ENCODE assay signal across 1 cellular context in genomic region chr5:2134543-2135299, GRCh38.
A peak's percentile ranks its signal among the peaks of the same experiment; 100 is the strongest.
TF ChIP-seq lines count a peak whose summit lies in the region.

No MANE protein-coding gene starts in this region.

TF ChIP-seq in HepG2, 621 proteins besides CTCF, POLR2A, EP300 and RAD21 (continued from another document and continues in another):
- TF ChIP-seq ZNF841 (CRISPR knock-in tag; IDR thresholded peaks at IDR 0.05; ENCODE audit: borderline replicate concordance) (no peak), NR2F1 (CRISPR knock-in tag; IDR thresholded peaks at IDR 0.05) (peak in 1 of 2 experiments; percentile 4; a peak in 1 of 4 replicates), NFYB (CRISPR knock-in tag; IDR thresholded peaks at IDR 0.05) (no peak), HMG20A (CRISPR knock-in tag; IDR thresholded peaks at IDR 0.05; ENCODE audit: borderline replicate concordance) (no peak), ZFP36L2 (CRISPR knock-in tag; IDR thresholded peaks at IDR 0.05) (no peak), FOXA3 (CRISPR knock-in tag; IDR thresholded peaks at IDR 0.05) (peak; percentile 44; the same call in 1 of the 2 replicates), ZNF530 (CRISPR knock-in tag; IDR thresholded peaks at IDR 0.05; ENCODE audit: low read depth) (no peak), ZNF121 (CRISPR knock-in tag; IDR thresholded peaks at IDR 0.05) (no peak), UBTF (CRISPR knock-in tag; IDR thresholded peaks at IDR 0.05) (no peak), FOSL2 (CRISPR knock-in tag; IDR thresholded peaks at IDR 0.05) (peak; percentile 76), CC2D1A (CRISPR knock-in tag; IDR thresholded peaks at IDR 0.05) (no peak), TFDP2 (CRISPR knock-in tag; IDR thresholded peaks at IDR 0.05) (no peak), CENPT (CRISPR knock-in tag; IDR thresholded peaks at IDR 0.05; ENCODE audit: low read depth) (no peak), ZNF549 (CRISPR knock-in tag; IDR thresholded peaks at IDR 0.05) (no peak), CREB3 (CRISPR knock-in tag; IDR thresholded peaks at IDR 0.05) (no peak), KAT2B (IDR thresholded peaks at IDR 0.05; ENCODE audit: borderline replicate concordance, low read depth, low read length) (no peak), ZNF547 (CRISPR knock-in tag; IDR thresholded peaks at IDR 0.05) (no peak), MXD4 (CRISPR knock-in tag; IDR thresholded peaks at IDR 0.05) (no peak), NFIB (CRISPR knock-in tag; IDR thresholded peaks at IDR 0.05; ENCODE audit: borderline replicate concordance) (no peak), MED1 (CRISPR knock-in tag; IDR thresholded peaks at IDR 0.05) (peak; percentile 22; the same call in 1 of the 2 replicates), PRDM10 (CRISPR knock-in tag; IDR thresholded peaks at IDR 0.05; ENCODE audit: low read depth) (no peak), FOXP1 (IDR thresholded peaks at IDR 0.05) (no peak), FOXP1 (CRISPR knock-in tag; IDR thresholded peaks at IDR 0.05) (peak; percentile 51), ZNF652 (CRISPR knock-in tag; IDR thresholded peaks at IDR 0.05; ENCODE audit: borderline replicate concordance, low read depth) (peak; percentile 48; the same call in 1 of the 2 replicates), FOXA1 (IDR thresholded peaks at IDR 0.05) (no peak), FOXA1 (CRISPR knock-in tag; IDR thresholded peaks at IDR 0.05) (no peak), JUNB (CRISPR knock-in tag; IDR thresholded peaks at IDR 0.05; ENCODE audit: borderline replicate concordance) (no peak), ZSCAN5A (CRISPR knock-in tag; IDR thresholded peaks at IDR 0.05; ENCODE audit: borderline replicate concordance) (no peak), ZKSCAN8 (CRISPR knock-in tag; IDR thresholded peaks at IDR 0.05; ENCODE audit: borderline replicate concordance) (no peak), ZNF235 (CRISPR knock-in tag; IDR thresholded peaks at IDR 0.05; ENCODE audit: borderline replicate concordance) (no peak), MIXL1 (CRISPR knock-in tag; IDR thresholded peaks at IDR 0.05) (no peak), LCORL (IDR thresholded peaks at IDR 0.05) (no peak), LCORL (CRISPR knock-in tag; IDR thresholded peaks at IDR 0.05) (no peak), TBL1XR1 (IDR thresholded peaks at IDR 0.05; ENCODE audit: borderline replicate concordance, low read length, partially characterized antibody) (no peak), IKZF4 (CRISPR knock-in tag; IDR thresholded peaks at IDR 0.05; ENCODE audit: borderline replicate concordance, low read depth, not compliant biosample characterization) (no peak), HDAC2 (CRISPR knock-in tag; IDR thresholded peaks at IDR 0.05) (no peak), GATAD2A (CRISPR knock-in tag; IDR thresholded peaks at IDR 0.05) (peak; percentile 38; the same call in 1 of the 2 replicates), KMT2B (CRISPR knock-in tag; IDR thresholded peaks at IDR 0.05) (no peak), RXRB (CRISPR knock-in tag; IDR thresholded peaks at IDR 0.05; ENCODE audit: borderline replicate concordance) (peak; percentile 40; the same call in 1 of the 2 replicates), PAWR (CRISPR knock-in tag; IDR thresholded peaks at IDR 0.05; ENCODE audit: borderline replicate concordance) (no peak), ZNF317 (CRISPR knock-in tag; IDR thresholded peaks at IDR 0.05) (no peak)
- TF ChIP-seq, protein P1, sequence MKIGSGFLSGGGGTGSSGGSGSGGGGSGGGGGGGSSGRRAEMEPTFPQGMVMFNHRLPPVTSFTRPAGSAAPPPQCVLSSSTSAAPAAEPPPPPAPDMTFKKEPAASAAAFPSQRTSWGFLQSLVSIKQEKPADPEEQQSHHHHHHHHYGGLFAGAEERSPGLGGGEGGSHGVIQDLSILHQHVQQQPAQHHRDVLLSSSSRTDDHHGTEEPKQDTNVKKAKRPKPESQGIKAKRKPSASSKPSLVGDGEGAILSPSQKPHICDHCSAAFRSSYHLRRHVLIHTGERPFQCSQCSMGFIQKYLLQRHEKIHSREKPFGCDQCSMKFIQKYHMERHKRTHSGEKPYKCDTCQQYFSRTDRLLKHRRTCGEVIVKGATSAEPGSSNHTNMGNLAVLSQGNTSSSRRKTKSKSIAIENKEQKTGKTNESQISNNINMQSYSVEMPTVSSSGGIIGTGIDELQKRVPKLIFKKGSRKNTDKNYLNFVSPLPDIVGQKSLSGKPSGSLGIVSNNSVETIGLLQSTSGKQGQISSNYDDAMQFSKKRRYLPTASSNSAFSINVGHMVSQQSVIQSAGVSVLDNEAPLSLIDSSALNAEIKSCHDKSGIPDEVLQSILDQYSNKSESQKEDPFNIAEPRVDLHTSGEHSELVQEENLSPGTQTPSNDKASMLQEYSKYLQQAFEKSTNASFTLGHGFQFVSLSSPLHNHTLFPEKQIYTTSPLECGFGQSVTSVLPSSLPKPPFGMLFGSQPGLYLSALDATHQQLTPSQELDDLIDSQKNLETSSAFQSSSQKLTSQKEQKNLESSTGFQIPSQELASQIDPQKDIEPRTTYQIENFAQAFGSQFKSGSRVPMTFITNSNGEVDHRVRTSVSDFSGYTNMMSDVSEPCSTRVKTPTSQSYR (CRISPR knock-in tag; IDR thresholded peaks at IDR 0.05; ENCODE audit: borderline replicate concordance) = no peak
- TF ChIP-seq, protein P2, sequence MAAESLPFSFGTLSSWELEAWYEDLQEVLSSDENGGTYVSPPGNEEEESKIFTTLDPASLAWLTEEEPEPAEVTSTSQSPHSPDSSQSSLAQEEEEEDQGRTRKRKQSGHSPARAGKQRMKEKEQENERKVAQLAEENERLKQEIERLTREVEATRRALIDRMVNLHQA (CRISPR knock-in tag; IDR thresholded peaks at IDR 0.05) = no peak
- TF ChIP-seq, protein P3, sequence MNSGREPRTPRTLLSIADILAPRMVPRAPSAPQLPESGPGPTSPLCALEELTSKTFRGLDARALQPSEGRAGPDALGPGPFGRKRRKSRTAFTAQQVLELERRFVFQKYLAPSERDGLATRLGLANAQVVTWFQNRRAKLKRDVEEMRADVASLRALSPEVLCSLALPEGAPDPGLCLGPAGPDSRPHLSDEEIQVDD (CRISPR knock-in tag; IDR thresholded peaks at IDR 0.05; ENCODE audit: borderline replicate concordance) = no peak
- TF ChIP-seq, protein P4, sequence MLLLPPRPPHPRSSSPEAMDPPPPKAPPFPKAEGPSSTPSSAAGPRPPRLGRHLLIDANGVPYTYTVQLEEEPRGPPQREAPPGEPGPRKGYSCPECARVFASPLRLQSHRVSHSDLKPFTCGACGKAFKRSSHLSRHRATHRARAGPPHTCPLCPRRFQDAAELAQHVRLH (CRISPR knock-in tag; IDR thresholded peaks at IDR 0.05; ENCODE audit: borderline replicate concordance, low read depth) = no peak
- TF ChIP-seq, protein P5, sequence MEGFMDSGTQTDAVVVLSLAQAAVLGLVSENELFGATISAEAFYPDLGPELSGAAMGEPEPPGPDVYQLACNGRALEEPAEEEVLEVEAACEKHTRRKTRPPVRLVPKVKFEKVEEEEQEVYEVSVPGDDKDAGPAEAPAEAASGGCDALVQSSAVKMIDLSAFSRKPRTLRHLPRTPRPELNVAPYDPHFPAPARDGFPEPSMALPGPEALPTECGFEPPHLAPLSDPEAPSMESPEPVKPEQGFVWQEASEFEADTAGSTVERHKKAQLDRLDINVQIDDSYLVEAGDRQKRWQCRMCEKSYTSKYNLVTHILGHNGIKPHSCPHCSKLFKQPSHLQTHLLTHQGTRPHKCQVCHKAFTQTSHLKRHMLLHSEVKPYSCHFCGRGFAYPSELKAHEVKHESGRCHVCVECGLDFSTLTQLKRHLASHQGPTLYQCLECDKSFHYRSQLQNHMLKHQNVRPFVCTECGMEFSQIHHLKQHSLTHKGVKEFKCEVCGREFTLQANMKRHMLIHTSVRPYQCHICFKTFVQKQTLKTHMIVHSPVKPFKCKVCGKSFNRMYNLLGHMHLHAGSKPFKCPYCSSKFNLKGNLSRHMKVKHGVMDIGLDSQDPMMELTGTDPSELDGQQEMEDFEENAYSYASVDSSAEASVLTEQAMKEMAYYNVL (CRISPR knock-in tag; IDR thresholded peaks at IDR 0.05; ENCODE audit: borderline replicate concordance) = no peak
- TF ChIP-seq, protein P6, sequence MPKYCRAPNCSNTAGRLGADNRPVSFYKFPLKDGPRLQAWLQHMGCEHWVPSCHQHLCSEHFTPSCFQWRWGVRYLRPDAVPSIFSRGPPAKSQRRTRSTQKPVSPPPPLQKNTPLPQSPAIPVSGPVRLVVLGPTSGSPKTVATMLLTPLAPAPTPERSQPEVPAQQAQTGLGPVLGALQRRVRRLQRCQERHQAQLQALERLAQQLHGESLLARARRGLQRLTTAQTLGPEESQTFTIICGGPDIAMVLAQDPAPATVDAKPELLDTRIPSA (CRISPR knock-in tag; IDR thresholded peaks at IDR 0.05; ENCODE audit: borderline replicate concordance) = no peak
- TF ChIP-seq, protein P7, sequence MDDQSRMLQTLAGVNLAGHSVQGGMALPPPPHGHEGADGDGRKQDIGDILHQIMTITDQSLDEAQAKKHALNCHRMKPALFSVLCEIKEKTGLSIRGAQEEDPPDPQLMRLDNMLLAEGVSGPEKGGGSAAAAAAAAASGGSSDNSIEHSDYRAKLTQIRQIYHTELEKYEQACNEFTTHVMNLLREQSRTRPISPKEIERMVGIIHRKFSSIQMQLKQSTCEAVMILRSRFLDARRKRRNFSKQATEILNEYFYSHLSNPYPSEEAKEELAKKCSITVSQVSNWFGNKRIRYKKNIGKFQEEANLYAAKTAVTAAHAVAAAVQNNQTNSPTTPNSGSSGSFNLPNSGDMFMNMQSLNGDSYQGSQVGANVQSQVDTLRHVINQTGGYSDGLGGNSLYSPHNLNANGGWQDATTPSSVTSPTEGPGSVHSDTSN (CRISPR knock-in tag; IDR thresholded peaks at IDR 0.05; ENCODE audit: borderline replicate concordance) = no peak
